In the genomic region with DNA sequence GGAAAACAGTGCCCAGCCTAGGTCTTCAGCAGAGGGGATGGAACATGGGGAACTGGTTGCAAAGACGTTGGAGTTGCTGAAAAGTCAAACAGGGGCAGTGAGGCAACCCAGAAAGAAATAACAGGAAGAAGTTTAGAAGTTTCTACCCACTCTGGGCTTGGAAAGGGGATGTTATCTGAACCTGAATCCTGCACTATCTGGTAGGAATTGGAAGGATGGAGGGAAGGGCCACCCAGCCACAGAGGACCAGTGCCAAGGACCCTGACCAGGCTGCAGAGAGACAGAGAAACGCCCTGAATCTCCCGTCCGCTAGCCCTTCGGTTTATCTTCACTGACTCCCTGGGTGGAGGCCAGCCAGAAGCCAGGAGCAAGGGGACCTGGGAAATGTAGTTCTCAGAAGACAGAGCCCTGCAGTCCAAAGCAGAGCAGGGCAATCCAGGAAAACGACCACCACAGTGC, we compare ENCODE assay signal across 11 cellular contexts.
DNase-seq lines count a peak whose midpoint lies in the region; ATAC-seq and TF ChIP-seq lines count a peak whose summit lies in the region.
"Had no signal": no experiment of that assay in that cellular context is flagged by ENCODE, and none has a peak within 500 bp of the region (broad histone marks: within the 10 kb centered on the region; RNA-seq: fewer than 3 reads in every experiment).

No MANE protein-coding gene starts in this region.

- H2AFZ ChIP-seq in GM23248, result peak overlapping the region; percentile 52
- H2AFZ ChIP-seq in parathyroid adenoma, result peak overlapping the region; percentile 45

- H3K36me3 Mint-ChIP-seq in T-helper 2 cell treated with Interferon-gamma antibody and Interleukin-4, amounts not matched to agents 5 μg/mL and 100 μg/mL, for 36 hours (ENCODE audit: low read depth), result no peaks in the 10 kb centered on the region
- H3K36me3 Mint-ChIP-seq in activated T-cell treated with anti-CD3 and anti-CD28 coated beads, Interleukin-2, amount 50 U/mL, for 72 hours (ENCODE audit: insufficient read depth in 2 of 2), result no peaks in the 10 kb centered on the region
- H3K36me3 Mint-ChIP-seq in chondrocyte (ENCODE audit: low read depth), result no peaks in the 10 kb centered on the region
- no peaks in the 10 kb centered on the region for H3K36me3 Mint-ChIP-seq in activated CD4-positive, alpha-beta T cell treated with anti-CD3 and anti-CD28 coated beads for 36 hours (ENCODE audit: low read depth)

- TF ChIP-seq CTCF in foreskin keratinocyte (conservative IDR thresholded peaks at IDR 0.05), result no peak
- TF ChIP-seq CTCF in parathyroid adenoma (IDR thresholded peaks at IDR 0.05), result no peak
- no peak for TF ChIP-seq CTCF in chondrocyte (IDR thresholded peaks at IDR 0.05)

- H3K9ac ChIP-seq in GM23248 (no peak overlapping the region), parathyroid adenoma (no peak overlapping the region)

- 19 to 21% methylated on average over 6 of the region's 6 CpGs for WGBS in GM23248 (ENCODE audit: low coverage in 1 of 2, low lambda C conversion rate in 2 of 2, missing lambda C conversion rate in 2 of 2), 2 experiments

- no peak overlapping the region for H3K4me3 ChIP-seq in GM23248
- no peak overlapping the region for H3K4me3 ChIP-seq in parathyroid adenoma (ENCODE audit: low read depth, low read length)

- no peaks in the 10 kb centered on the region for H4K20me1 ChIP-seq in GM23248 (ENCODE audit: insufficient read depth)

- H3K27ac ChIP-seq in GM23248, result no peak overlapping the region
- peak overlapping the region; percentile 81 for H3K27ac ChIP-seq in foreskin keratinocyte
- H3K27ac ChIP-seq in parathyroid adenoma, result no peak overlapping the region

- no peaks in the 10 kb centered on the region for H3F3A ChIP-seq in GM23248 (ENCODE audit: insufficient read depth)

- CTCF ChIA-PET in activated CD4-positive, alpha-beta T cell treated with anti-CD3 and anti-CD28 coated beads for 36 hours (lab: Charles Lee), result no interaction called here

- H3K4me1 ChIP-seq in GM23248 (ENCODE audit: insufficient read depth) (no peaks in the 10 kb centered on the region), foreskin keratinocyte (peaks cover 16% of the 10 kb centered on the region), parathyroid adenoma (no peaks in the 10 kb centered on the region)

- H3K9me3 ChIP-seq in GM23248 (ENCODE audit: low read depth) (no peaks in the 10 kb centered on the region), parathyroid adenoma (ENCODE audit: control insufficient read depth, low read length) (no peaks in the 10 kb centered on the region)

- H3K27me3 ChIP-seq in GM23248 (replicated peaks; ENCODE audit: insufficient read depth) (no peaks in the 10 kb centered on the region), foreskin keratinocyte (no peaks in the 10 kb centered on the region), parathyroid adenoma (ENCODE audit: control insufficient read depth, insufficient read depth, low read length) (no peaks in the 10 kb centered on the region)

- H3K4me2 ChIP-seq in GM23248 (ENCODE audit: unreplicated experiment) (no peak overlapping the region), parathyroid adenoma (ENCODE audit: low read length) (no peak overlapping the region)

- H3K9me3 Mint-ChIP-seq in T-helper 2 cell treated with Interferon-gamma antibody and Interleukin-4, amounts not matched to agents 5 μg/mL and 100 μg/mL, for 36 hours, result no peaks in the 10 kb centered on the region
- H3K9me3 Mint-ChIP-seq in activated T-cell treated with anti-CD3 and anti-CD28 coated beads, Interleukin-2, amount 50 U/mL, for 72 hours, result no peaks in the 10 kb centered on the region
- H3K9me3 Mint-ChIP-seq in chondrocyte (ENCODE audit: low read depth), result no peaks in the 10 kb centered on the region
- no peaks in the 10 kb centered on the region for H3K9me3 Mint-ChIP-seq in activated CD4-positive, alpha-beta T cell treated with anti-CD3 and anti-CD28 coated beads for 36 hours (ENCODE audit: low read depth)
- H3K9me3 Mint-ChIP-seq: activated T-helper 17 cell treated with anti-CD3 and anti-CD28 coated beads, Interleukin-2, amount 50 U/mL, for 72 hours had no signal

- peak; percentile 24 for ATAC-seq in foreskin keratinocyte
- no peak for ATAC-seq in activated T-cell treated with anti-CD3 and anti-CD28 coated beads, Interleukin-2, amount 50 U/mL, for 72 hours (replicated peaks in 1 of 2)
- no peak for ATAC-seq in activated CD4-positive, alpha-beta T cell treated with anti-CD3 and anti-CD28 coated beads for 36 hours
- ATAC-seq: activated T-helper 17 cell treated with anti-CD3 and anti-CD28 coated beads, Interleukin-2, amount 50 U/mL, for 72 hours had no signal

- H3K4me1 Mint-ChIP-seq in T-helper 2 cell treated with Interferon-gamma antibody and Interleukin-4, amounts not matched to agents 5 μg/mL and 100 μg/mL, for 36 hours (ENCODE audit: low read depth), result no peaks in the 10 kb centered on the region
- H3K4me1 Mint-ChIP-seq in activated T-cell treated with anti-CD3 and anti-CD28 coated beads, Interleukin-2, amount 50 U/mL, for 72 hours (ENCODE audit: low read depth), result peaks cover 21% of the 10 kb centered on the region
- no peaks in the 10 kb centered on the region for H3K4me1 Mint-ChIP-seq in chondrocyte (ENCODE audit: low read depth)
- H3K4me1 Mint-ChIP-seq in activated CD4-positive, alpha-beta T cell treated with anti-CD3 and anti-CD28 coated beads for 36 hours, result peaks cover 2% of the 10 kb centered on the region
- H3K4me1 Mint-ChIP-seq: activated T-helper 17 cell treated with anti-CD3 and anti-CD28 coated beads, Interleukin-2, amount 50 U/mL, for 72 hours had no signal

- POLR2A ChIA-PET in activated CD4-positive, alpha-beta T cell treated with anti-CD3 and anti-CD28 coated beads for 36 hours (lab: Charles Lee), result no interaction called here

- no peaks in the 10 kb centered on the region for H3K27me3 Mint-ChIP-seq in T-helper 2 cell treated with Interferon-gamma antibody and Interleukin-4, amounts not matched to agents 5 μg/mL and 100 μg/mL, for 36 hours (ENCODE audit: low read depth)
- no peaks in the 10 kb centered on the region for H3K27me3 Mint-ChIP-seq in activated T-cell treated with anti-CD3 and anti-CD28 coated beads, Interleukin-2, amount 50 U/mL, for 72 hours (ENCODE audit: low read depth)
- no peaks in the 10 kb centered on the region for H3K27me3 Mint-ChIP-seq in chondrocyte (ENCODE audit: low read depth)
- no peaks in the 10 kb centered on the region for H3K27me3 Mint-ChIP-seq in activated CD4-positive, alpha-beta T cell treated with anti-CD3 and anti-CD28 coated beads for 36 hours

- DNase-seq in GM23248, result peak; percentile 48
- DNase-seq in OCI-M1 (lab: John Stamatoyannopoulos, UW), result peak; percentile 80
- DNase-seq in foreskin keratinocyte, result no peak
- no peak for DNase-seq in T-helper 2 cell treated with Interferon-gamma antibody and Interleukin-4, amounts not matched to agents 5 μg/mL and 100 μg/mL, for 36 hours (ENCODE audit: low spot score)
- no peak for DNase-seq in activated T-cell treated with anti-CD3 and anti-CD28 coated beads, Interleukin-2, amount 50 U/mL, for 72 hours
- DNase-seq in chondrocyte (ENCODE audit: low spot score), result no peak
- DNase-seq in activated CD4-positive, alpha-beta T cell treated with anti-CD3 and anti-CD28 coated beads for 36 hours, result no peak
- DNase-seq: nucleus accumbens, SHP77 had no signal

- intact Hi-C loops in activated CD4-positive, alpha-beta T cell treated with anti-CD3 and anti-CD28 coated beads for 36 hours (cut with DNase I, micrococcal nuclease), result no loop called here

- H3K9me2 ChIP-seq in GM23248 (ENCODE audit: insufficient read depth), result no peaks in the 10 kb centered on the region

- in situ Hi-C loops in GM23248 (cut with MboI), result no loop called here

- no peak overlapping the region for H3K27ac Mint-ChIP-seq in T-helper 2 cell treated with Interferon-gamma antibody and Interleukin-4, amounts not matched to agents 5 μg/mL and 100 μg/mL, for 36 hours
- no peak overlapping the region for H3K27ac Mint-ChIP-seq in activated T-cell treated with anti-CD3 and anti-CD28 coated beads, Interleukin-2, amount 50 U/mL, for 72 hours
- no peak overlapping the region for H3K27ac Mint-ChIP-seq in chondrocyte (ENCODE audit: unreplicated experiment)
- H3K27ac Mint-ChIP-seq in activated CD4-positive, alpha-beta T cell treated with anti-CD3 and anti-CD28 coated beads for 36 hours, result no peak overlapping the region

- no peaks in the 10 kb centered on the region for H3K36me3 ChIP-seq in GM23248 (ENCODE audit: low read depth)
- no peaks in the 10 kb centered on the region for H3K36me3 ChIP-seq in parathyroid adenoma (ENCODE audit: control insufficient read depth, insufficient read depth, low read length)

- H3K79me2 ChIP-seq in GM23248 (ENCODE audit: insufficient read depth) (no peaks in the 10 kb centered on the region), parathyroid adenoma (no peaks in the 10 kb centered on the region)

- no peak overlapping the region for H3K4me3 Mint-ChIP-seq in T-helper 2 cell treated with Interferon-gamma antibody and Interleukin-4, amounts not matched to agents 5 μg/mL and 100 μg/mL, for 36 hours
- no peak overlapping the region for H3K4me3 Mint-ChIP-seq in activated T-cell treated with anti-CD3 and anti-CD28 coated beads, Interleukin-2, amount 50 U/mL, for 72 hours
- H3K4me3 Mint-ChIP-seq in chondrocyte (ENCODE audit: unreplicated experiment), result no peak overlapping the region
- no peak overlapping the region for H3K4me3 Mint-ChIP-seq in activated CD4-positive, alpha-beta T cell treated with anti-CD3 and anti-CD28 coated beads for 36 hours
- H3K4me3 Mint-ChIP-seq: activated T-helper 17 cell treated with anti-CD3 and anti-CD28 coated beads, Interleukin-2, amount 50 U/mL, for 72 hours had no signal

Comparison
In these comparisons a context has a peak if more than half of its experiments do, and no peak if none do; other contexts are left out.
1. DNase-seq: peak in GM23248 (single experiment) and OCI-M1 (single experiment); none in foreskin keratinocyte (0 of 2), T-helper 2 cell treated with Interferon-gamma antibody and Interleukin-4, amounts not matched to agents 5 μg/mL and 100 μg/mL, for 36 hours (single experiment), activated T-cell treated with anti-CD3 and anti-CD28 coated beads, Interleukin-2, amount 50 U/mL, for 72 hours (0 of 2), chondrocyte (single experiment) and activated CD4-positive, alpha-beta T cell treated with anti-CD3 and anti-CD28 coated beads for 36 hours (single experiment).